ENCODE assay signal across 1 cellular context in the genomic region with DNA sequence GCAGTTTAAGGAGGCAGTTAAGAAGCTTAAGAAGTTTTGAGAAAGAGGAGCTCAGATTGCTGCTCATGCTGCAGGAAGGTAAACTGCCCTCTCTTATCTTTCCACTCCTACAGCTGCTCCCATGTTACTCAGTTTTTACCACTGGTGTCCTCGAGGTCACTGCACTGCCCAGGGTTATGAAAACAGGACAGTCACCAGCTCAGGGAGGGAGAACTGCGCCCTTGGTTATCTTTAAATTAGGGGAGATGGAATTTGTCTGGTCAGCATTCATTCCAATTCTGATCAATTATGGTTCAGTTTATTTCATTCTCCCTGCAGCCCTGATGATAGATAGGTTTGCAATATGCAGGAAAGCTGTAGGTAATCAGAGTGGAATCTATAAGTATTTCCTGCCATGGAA.
TF ChIP-seq lines count a peak whose summit lies in the region.

No MANE protein-coding gene starts in this region.

TF ChIP-seq in GM23338, 12 proteins besides CTCF, POLR2A, EP300 and RAD21 (continued from another document):
- TF ChIP-seq, protein P1, sequence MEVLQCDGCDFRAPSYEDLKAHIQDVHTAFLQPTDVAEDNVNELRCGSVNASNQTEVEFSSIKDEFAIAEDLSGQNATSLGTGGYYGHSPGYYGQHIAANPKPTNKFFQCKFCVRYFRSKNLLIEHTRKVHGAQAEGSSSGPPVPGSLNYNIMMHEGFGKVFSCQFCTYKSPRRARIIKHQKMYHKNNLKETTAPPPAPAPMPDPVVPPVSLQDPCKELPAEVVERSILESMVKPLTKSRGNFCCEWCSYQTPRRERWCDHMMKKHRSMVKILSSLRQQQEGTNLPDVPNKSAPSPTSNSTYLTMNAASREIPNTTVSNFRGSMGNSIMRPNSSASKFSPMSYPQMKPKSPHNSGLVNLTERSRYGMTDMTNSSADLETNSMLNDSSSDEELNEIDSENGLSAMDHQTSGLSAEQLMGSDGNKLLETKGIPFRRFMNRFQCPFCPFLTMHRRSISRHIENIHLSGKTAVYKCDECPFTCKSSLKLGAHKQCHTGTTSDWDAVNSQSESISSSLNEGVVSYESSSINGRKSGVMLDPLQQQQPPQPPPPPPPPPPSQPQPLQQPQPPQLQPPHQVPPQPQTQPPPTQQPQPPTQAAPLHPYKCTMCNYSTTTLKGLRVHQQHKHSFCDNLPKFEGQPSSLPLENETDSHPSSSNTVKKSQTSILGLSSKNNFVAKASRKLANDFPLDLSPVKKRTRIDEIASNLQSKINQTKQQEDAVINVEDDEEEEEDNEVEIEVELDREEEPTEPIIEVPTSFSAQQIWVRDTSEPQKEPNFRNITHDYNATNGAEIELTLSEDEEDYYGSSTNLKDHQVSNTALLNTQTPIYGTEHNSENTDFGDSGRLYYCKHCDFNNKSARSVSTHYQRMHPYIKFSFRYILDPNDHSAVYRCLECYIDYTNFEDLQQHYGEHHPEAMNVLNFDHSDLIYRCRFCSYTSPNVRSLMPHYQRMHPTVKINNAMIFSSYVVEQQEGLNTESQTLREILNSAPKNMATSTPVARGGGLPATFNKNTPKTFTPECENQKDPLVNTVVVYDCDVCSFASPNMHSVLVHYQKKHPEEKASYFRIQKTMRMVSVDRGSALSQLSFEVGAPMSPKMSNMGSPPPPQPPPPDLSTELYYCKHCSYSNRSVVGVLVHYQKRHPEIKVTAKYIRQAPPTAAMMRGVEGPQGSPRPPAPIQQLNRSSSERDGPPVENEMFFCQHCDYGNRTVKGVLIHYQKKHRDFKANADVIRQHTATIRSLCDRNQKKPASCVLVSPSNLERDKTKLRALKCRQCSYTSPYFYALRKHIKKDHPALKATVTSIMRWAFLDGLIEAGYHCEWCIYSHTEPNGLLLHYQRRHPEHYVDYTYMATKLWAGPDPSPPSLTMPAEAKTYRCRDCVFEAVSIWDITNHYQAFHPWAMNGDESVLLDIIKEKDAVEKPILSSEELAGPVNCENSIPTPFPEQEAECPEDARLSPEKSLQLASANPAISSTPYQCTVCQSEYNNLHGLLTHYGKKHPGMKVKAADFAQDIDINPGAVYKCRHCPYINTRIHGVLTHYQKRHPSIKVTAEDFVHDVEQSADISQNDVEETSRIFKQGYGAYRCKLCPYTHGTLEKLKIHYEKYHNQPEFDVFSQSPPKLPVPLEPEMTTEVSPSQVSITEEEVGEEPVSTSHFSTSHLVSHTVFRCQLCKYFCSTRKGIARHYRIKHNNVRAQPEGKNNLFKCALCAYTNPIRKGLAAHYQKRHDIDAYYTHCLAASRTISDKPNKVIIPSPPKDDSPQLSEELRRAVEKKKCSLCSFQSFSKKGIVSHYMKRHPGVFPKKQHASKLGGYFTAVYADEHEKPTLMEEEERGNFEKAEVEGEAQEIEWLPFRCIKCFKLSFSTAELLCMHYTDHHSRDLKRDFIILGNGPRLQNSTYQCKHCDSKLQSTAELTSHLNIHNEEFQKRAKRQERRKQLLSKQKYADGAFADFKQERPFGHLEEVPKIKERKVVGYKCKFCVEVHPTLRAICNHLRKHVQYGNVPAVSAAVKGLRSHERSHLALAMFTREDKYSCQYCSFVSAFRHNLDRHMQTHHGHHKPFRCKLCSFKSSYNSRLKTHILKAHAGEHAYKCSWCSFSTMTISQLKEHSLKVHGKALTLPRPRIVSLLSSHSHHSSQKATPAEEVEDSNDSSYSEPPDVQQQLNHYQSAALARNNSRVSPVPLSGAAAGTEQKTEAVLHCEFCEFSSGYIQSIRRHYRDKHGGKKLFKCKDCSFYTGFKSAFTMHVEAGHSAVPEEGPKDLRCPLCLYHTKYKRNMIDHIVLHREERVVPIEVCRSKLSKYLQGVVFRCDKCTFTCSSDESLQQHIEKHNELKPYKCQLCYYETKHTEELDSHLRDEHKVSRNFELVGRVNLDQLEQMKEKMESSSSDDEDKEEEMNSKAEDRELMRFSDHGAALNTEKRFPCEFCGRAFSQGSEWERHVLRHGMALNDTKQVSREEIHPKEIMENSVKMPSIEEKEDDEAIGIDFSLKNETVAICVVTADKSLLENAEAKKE (CRISPR knock-in tag; IDR thresholded peaks at IDR 0.05) = no peak
- no peak for TF ChIP-seq STAT1 (IDR thresholded peaks at IDR 0.05; ENCODE audit: unreplicated experiment)
- no peak for TF ChIP-seq JUNB (IDR thresholded peaks at IDR 0.05; ENCODE audit: unreplicated experiment)
- no peak for TF ChIP-seq NANOG (IDR thresholded peaks at IDR 0.05; ENCODE audit: borderline replicate concordance)
- TF ChIP-seq, protein P2, sequence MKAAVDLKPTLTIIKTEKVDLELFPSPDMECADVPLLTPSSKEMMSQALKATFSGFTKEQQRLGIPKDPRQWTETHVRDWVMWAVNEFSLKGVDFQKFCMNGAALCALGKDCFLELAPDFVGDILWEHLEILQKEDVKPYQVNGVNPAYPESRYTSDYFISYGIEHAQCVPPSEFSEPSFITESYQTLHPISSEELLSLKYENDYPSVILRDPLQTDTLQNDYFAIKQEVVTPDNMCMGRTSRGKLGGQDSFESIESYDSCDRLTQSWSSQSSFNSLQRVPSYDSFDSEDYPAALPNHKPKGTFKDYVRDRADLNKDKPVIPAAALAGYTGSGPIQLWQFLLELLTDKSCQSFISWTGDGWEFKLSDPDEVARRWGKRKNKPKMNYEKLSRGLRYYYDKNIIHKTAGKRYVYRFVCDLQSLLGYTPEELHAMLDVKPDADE (IDR thresholded peaks at IDR 0.05) = no peak
- TF ChIP-seq ZNF331 (CRISPR knock-in tag; IDR thresholded peaks at IDR 0.05; ENCODE audit: low read depth) = no peak
- TF ChIP-seq EZH2phosphoT487 (IDR thresholded peaks at IDR 0.05; ENCODE audit: unreplicated experiment) = no peak
- TF ChIP-seq POLR2AphosphoS5 (IDR thresholded peaks at IDR 0.05; ENCODE audit: low read depth) = no peak
